ENCODE assay signal across 9 cellular contexts in genomic region chr10:88979153-88979562, GRCh38. TPM values are rescaled to one million over a fixed set of nuclear protein-coding genes. Genes with fewer than 3 reads are reported as not detected.
DNase-seq lines count a peak whose midpoint lies in the region; ATAC-seq, FAIRE-seq and TF ChIP-seq lines count a peak whose summit lies in the region.
"Had no signal": no experiment of that assay in that cellular context is flagged by ENCODE, and none has a peak within 500 bp of the region (broad histone marks: within the 10 kb centered on the region; RNA-seq: fewer than 3 reads in every experiment).

No MANE protein-coding gene starts in this region.

- TF ChIP-seq CTCF in ovary (IDR thresholded peaks at IDR 0.05) (no peak), D721Med (IDR thresholded peaks at IDR 0.05; ENCODE audit: insufficient read depth, missing control alignments) (no peak)

- peak; percentile 92 for ATAC-seq in SK-N-SH treated with all-trans-retinoic acid at 6 μM for 48 hours

- no peak overlapping the region for H3K27ac ChIP-seq in BLaER1 treated with 17β-estradiol and CSF1 and Interleukin-3, amounts not matched to agents 10 nM and 100 nM
- peak overlapping the region; percentile 62 to 71 for H3K27ac ChIP-seq in ovary

- H3K27me3 ChIP-seq in BLaER1 treated with 17β-estradiol and CSF1 and Interleukin-3, amounts not matched to agents 10 nM and 100 nM: 0 out of 22 replicates have a peak, but pooled peaks cover 0 to 3% (median 0%) of the 10 kb centered on the region in 11 experiments
- H3K27me3 ChIP-seq in ovary: no peaks in the 10 kb centered on the region

- H3K4me2 ChIP-seq in BLaER1 treated with 17β-estradiol and CSF1 and Interleukin-3, amounts not matched to agents 10 nM and 100 nM: peak overlapping the region in 8 of 11 experiments; percentile 16 to 75 (median 40); a peak in 11 of 22 replicates

- no peak for FAIRE-seq in D721Med (lab: Jason Lieb, UNC)

- 3 to 4% (median 3%) methylated on average over 5 of the region's 5 CpGs for WGBS in ovary, 3 donors

- no peaks in the 10 kb centered on the region for H3K9me3 ChIP-seq in BLaER1 treated with 17β-estradiol and CSF1 and Interleukin-3, amounts not matched to agents 10 nM and 100 nM (replicated peaks in 1 of 11)
- H3K9me3 ChIP-seq in ovary: no peaks in the 10 kb centered on the region

- TF ChIP-seq EP300 in ovary (IDR thresholded peaks at IDR 0.05): no peak

- peaks cover 9 to 29% (median 16%) of the 10 kb centered on the region in 10 experiments; a peak in 17 of 20 replicates for H3K4me1 ChIP-seq in BLaER1 treated with 17β-estradiol and CSF1 and Interleukin-3, amounts not matched to agents 10 nM and 100 nM
- H3K4me1 ChIP-seq in ovary (ENCODE audit: insufficient read depth): peaks cover 17% of the 10 kb centered on the region

- no peak overlapping the region for H3K4me3 ChIP-seq in BLaER1 treated with 17β-estradiol and CSF1 and Interleukin-3, amounts not matched to agents 10 nM and 100 nM
- H3K4me3 ChIP-seq in ovary: no peak overlapping the region

- TF ChIP-seq POLR2A in ovary (IDR thresholded peaks at IDR 0.05): no peak

- DNase-seq in fibroblast of peridontal ligament (ENCODE audit: extremely low read depth): peak; percentile 90
- peak; percentile 56 to 75 (median 66) for DNase-seq in ovary
- no peak for DNase-seq in activated CD8-positive, alpha-beta memory T cell treated with anti-CD3 and anti-CD28 coated beads for 24 hours
- no peak for DNase-seq in NCI-H2081 (lab: John Stamatoyannopoulos, UW)
- DNase-seq in activated T-cell treated with anti-CD3 and anti-CD28 coated beads, Interleukin-2, amount 50 U/mL, for 48 hours: no peak
- DNase-seq in D721Med (ENCODE audit: insufficient read length, low spot score): no peak
- DNase-seq: DMS 273 treated with DMSO at 0.1 percent for 48 hours had no signal

- peaks cover 0 to 33% (median 0%) of the 10 kb centered on the region in 11 experiments; a peak in 2 of 22 replicates for H3K36me3 ChIP-seq in BLaER1 treated with 17β-estradiol and CSF1 and Interleukin-3, amounts not matched to agents 10 nM and 100 nM
- H3K36me3 ChIP-seq in ovary: no peaks in the 10 kb centered on the region

- intact Hi-C loops in ovary (cut with DNase I): no loop called here

- 0 out of 22 replicates have a peak overlapping the region, but pooled peaks of 1 of the 11 experiments have one; percentile 1 for H3K9ac ChIP-seq in BLaER1 treated with 17β-estradiol and CSF1 and Interleukin-3, amounts not matched to agents 10 nM and 100 nM

- peaks cover 0 to 34% (median 0%) of the 10 kb centered on the region in 11 experiments; a peak in 4 of 22 replicates for H4K20me1 ChIP-seq in BLaER1 treated with 17β-estradiol and CSF1 and Interleukin-3, amounts not matched to agents 10 nM and 100 nM

TF ChIP-seq in SK-N-SH treated with all-trans-retinoic acid at 6 μM for 48 hours, 23 proteins besides CTCF, POLR2A, EP300 and RAD21:
- TF ChIP-seq TOX (CRISPR knock-in tag; IDR thresholded peaks at IDR 0.05; ENCODE audit: borderline replicate concordance): peak; percentile 54
- 0 out of 2 replicates have a peak, but pooled peaks have one; percentile 37 for TF ChIP-seq PATZ1 (CRISPR knock-in tag; IDR thresholded peaks at IDR 0.05; ENCODE audit: borderline replicate concordance)
- TF ChIP-seq ZC3H10 (CRISPR knock-in tag; IDR thresholded peaks at IDR 0.05): peak; percentile 58; the same call in 1 of the 2 replicates
- no peak for TF ChIP-seq OSR1 (CRISPR knock-in tag; IDR thresholded peaks at IDR 0.05)
TF ChIP-seq in SK-N-SH treated with all-trans-retinoic acid at 6 μM for 48 hours: peak in this region for 3.

RNA-seq across cellular contexts. Expression of gene FAS, which starts 11.4 kb away (rescaled TPM):
- 10 to 100 TPM; 41.4 to 75.9 (median 46.5) TPM for total RNA-seq in ovary
- 10 to 100 TPM; 33.1 to 35.0 TPM for polyA plus RNA-seq in ovary

RNA-seq across cellular contexts. Expression of gene ACTA2, which starts 26.6 kb away (rescaled TPM):
- total RNA-seq in ovary: 1,000 to 10,000 TPM in 2 of 7 donors, 100 to 1,000 TPM in 5; 154 to 1,797 (median 461) TPM
- polyA plus RNA-seq in ovary: 1,000 to 10,000 TPM in 1 of 2 donors, 100 to 1,000 TPM in 1; 777 to 5,219 TPM

Comparison
In these comparisons a context has a peak if more than half of its experiments do, and no peak if none do; other contexts are left out.
1. H3K27ac ChIP-seq: peak in ovary (2 of 2); none in BLaER1 treated with 17β-estradiol and CSF1 and Interleukin-3, amounts not matched to agents 10 nM and 100 nM (0 of 11).
2. DNase-seq: peak in fibroblast of peridontal ligament (single experiment) and ovary (5 of 5); none in activated CD8-positive, alpha-beta memory T cell treated with anti-CD3 and anti-CD28 coated beads for 24 hours (single experiment), NCI-H2081 (0 of 2), activated T-cell treated with anti-CD3 and anti-CD28 coated beads, Interleukin-2, amount 50 U/mL, for 48 hours (0 of 2) and D721Med (single experiment).